Comparison of ENCODE assay signal across 12 cellular contexts in the genomic region with DNA sequence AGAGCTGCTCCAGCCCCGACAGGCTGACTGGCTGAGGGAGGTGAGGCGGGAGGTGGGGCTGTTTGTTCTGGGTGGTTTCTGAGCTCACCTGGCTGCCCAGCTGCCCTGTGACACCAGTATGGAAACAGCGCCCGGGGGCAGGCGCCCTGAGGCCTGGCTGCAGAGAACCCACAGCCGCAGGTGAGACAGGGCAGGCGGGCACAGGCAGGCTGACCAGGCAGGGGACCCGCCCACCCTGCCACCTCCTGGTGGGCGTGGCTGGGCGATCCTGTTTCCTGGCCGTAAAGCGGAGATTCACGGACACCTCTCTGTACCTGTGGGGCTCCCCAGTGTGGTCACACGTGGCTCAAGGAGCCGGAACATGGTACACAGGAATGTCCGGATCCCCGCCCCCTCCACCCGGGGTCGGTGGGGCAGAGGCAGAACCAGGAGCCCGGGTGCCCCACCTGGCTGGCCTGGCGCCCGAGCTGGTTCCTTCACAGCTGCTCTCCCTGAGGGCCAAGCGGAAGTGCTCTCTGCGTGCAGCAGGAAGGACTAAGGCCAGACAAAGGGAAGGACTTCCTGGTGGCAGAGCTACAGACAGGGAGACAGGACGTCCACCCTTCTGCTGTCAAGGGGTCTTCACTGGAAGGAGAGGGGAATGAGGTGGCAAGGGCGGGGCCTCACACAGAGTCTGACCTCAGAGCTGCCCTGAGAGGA. TPM values are rescaled to one million over a fixed set of nuclear protein-coding genes. Genes with fewer than 3 reads are reported as not detected.
DNase-seq lines count a peak whose midpoint lies in the region; ATAC-seq, FAIRE-seq and TF ChIP-seq lines count a peak whose summit lies in the region.
"Had no signal": no experiment of that assay in that cellular context is flagged by ENCODE, and none has a peak within 500 bp of the region (broad histone marks: within the 10 kb centered on the region; RNA-seq: fewer than 3 reads in every experiment).

No MANE protein-coding gene starts in this region.

- H4K8ac ChIP-seq in H9 (replicated peaks; ENCODE audit: insufficient read length, low read depth, low read length): no peak overlapping the region

- TF ChIP-seq EP300 in esophagus muscularis mucosa (IDR thresholded peaks at IDR 0.05): no peak

- H3K4me1 ChIP-seq in H9 (ENCODE audit: insufficient read depth, low read length) (no peaks in the 10 kb centered on the region; the same call in 1 of the 2 replicates), OCI-LY1 (ENCODE audit: insufficient read depth, low read length, severe bottlenecking) (no peaks in the 10 kb centered on the region), esophagus muscularis mucosa (peaks cover 36 to 91% (median 86%) of the 10 kb centered on the region in 4 donors), pancreas (peaks cover 5 to 28% (median 21%) of the 10 kb centered on the region in 3 donors)

- H3K9ac ChIP-seq in H9 (ENCODE audit: extremely low read depth, insufficient read length, low read length) (no peak overlapping the region), OCI-LY1 (ENCODE audit: low read length) (no peak overlapping the region)

- no peaks in the 10 kb centered on the region for H3K27me3 ChIP-seq in H9 (ENCODE audit: insufficient read depth, low read length)
- H3K27me3 ChIP-seq in OCI-LY1 (ENCODE audit: insufficient read depth, low read length): peaks cover 4% of the 10 kb centered on the region; the same call in 1 of the 2 replicates
- no peaks in the 10 kb centered on the region for H3K27me3 ChIP-seq in esophagus muscularis mucosa
- no peaks in the 10 kb centered on the region for H3K27me3 ChIP-seq in pancreas
- H3K27me3 ChIP-seq: uterus had no signal

- H3K4me3 ChIP-seq in OCI-LY1 (ENCODE audit: low read depth, low read length, poor library complexity, severe bottlenecking) (no peak overlapping the region), esophagus muscularis mucosa (peak overlapping the region in 2 of 4 donors; percentile 22 to 36), pancreas (peak overlapping the region in 3 of 4 donors; percentile 2 to 36 (median 20))
- H3K4me3 ChIP-seq: uterus had no signal

- TF ChIP-seq POLR2A in esophagus muscularis mucosa (IDR thresholded peaks at IDR 0.05; ENCODE audit: low read depth): no peak

- CTCF ChIA-PET in GM10248 (lab: Yijun Ruan, JAX): interaction anchor here (4.7 kb wide), 1 partner anchor 18 kb away, joined by 23 read pairs; no protein-coding TSS in a partner anchor

- POLR2A ChIA-PET in GM10248 (lab: Yijun Ruan, JAX): no interaction called here

- peak overlapping the region; percentile 17; the same call in 1 of the 2 replicates for H3K14ac ChIP-seq in H9 (ENCODE audit: insufficient read depth, low read length)

- no peak overlapping the region for H2BK120ac ChIP-seq in H9 (ENCODE audit: low read depth, low read length, poor library complexity, severe bottlenecking)

- no peak for FAIRE-seq in pancreas (lab: Jason Lieb, UNC)
- FAIRE-seq: H54 had no signal

- no peak overlapping the region for H2BK15ac ChIP-seq in H9 (ENCODE audit: low read depth, low read length)

- H3K27ac ChIP-seq in H9 (ENCODE audit: insufficient read length, low read depth, low read length) (no peak overlapping the region), OCI-LY1 (ENCODE audit: low read depth, low read length, poor library complexity, severe bottlenecking) (no peak overlapping the region), esophagus muscularis mucosa (replicated peaks in 1 of 4) (peak overlapping the region in 3 of 4 donors; percentile 41 to 60 (median 52)), pancreas (peak overlapping the region; percentile 78 to 92 (median 86))
- H3K27ac ChIP-seq: uterus had no signal

- H3K9me3 Mint-ChIP-seq in H9: no peaks in the 10 kb centered on the region
- H3K9me3 Mint-ChIP-seq in immature natural killer cell: no peaks in the 10 kb centered on the region
- H3K9me3 Mint-ChIP-seq: activated T-helper 2 cell treated with anti-CD3 and anti-CD28 coated beads, Interferon-gamma antibody, Interleukin-2, Interleukin-4, amounts not matched to agents 10 μg/mL and 5 μg/mL and 100 μg/mL, durations not matched to agents 14 hours and 24 hours and 36 hours had no signal

- no CpG with 5 or more reads among the region's 26 CpGs for WGBS in H9 (ENCODE audit: extremely low coverage, insufficient read length, low lambda C conversion rate)
- 74% methylated on average over 19 of the region's 26 CpGs for WGBS in esophagus muscularis mucosa
- 7 to 12% methylated on average over 25 to 26 of the region's 26 CpGs for WGBS in pancreas, 2 donors

- H3K4me3 Mint-ChIP-seq in H9 (no peak overlapping the region), immature natural killer cell (no peak overlapping the region)

- H2AFZ ChIP-seq in H9 (ENCODE audit: low read length): no peak overlapping the region
- no peak overlapping the region for H2AFZ ChIP-seq in OCI-LY1 (ENCODE audit: low read length)

- peaks cover 8% of the 10 kb centered on the region for H3K23me2 ChIP-seq in H9 (ENCODE audit: insufficient read length, low read depth, low read length, poor library complexity, severe bottlenecking)

- TF ChIP-seq CTCF in H9 (conservative IDR thresholded peaks at IDR 0.05): no peak
- no peak for TF ChIP-seq CTCF in OCI-LY1 (IDR thresholded peaks at IDR 0.05; ENCODE audit: low read length)
- no peak for TF ChIP-seq CTCF in esophagus muscularis mucosa (IDR thresholded peaks at IDR 0.05)
- TF ChIP-seq CTCF in pancreas (IDR thresholded peaks at IDR 0.05): no peak
- no peak for TF ChIP-seq CTCF in GM10248 (IDR thresholded peaks at IDR 0.05; ENCODE audit: control extremely low read depth, extremely low read depth, low read depth, missing control alignments)

- no peak overlapping the region for H3T11ph ChIP-seq in H9 (ENCODE audit: low read length)

- peak; percentile 56 for DNase-seq in H9
- DNase-seq in esophagus muscularis mucosa (ENCODE audit: extremely low spot score): no peak
- peak; percentile 91 to 97 (median 93) for DNase-seq in pancreas
- no peak for DNase-seq in GM10248 (ENCODE audit: extremely low spot score)
- no peak for DNase-seq in immature natural killer cell
- no peak for DNase-seq in NOMO-1 treated with DMSO at 0.1 percent for 48 hours (lab: John Stamatoyannopoulos, UW; ENCODE audit: unreplicated experiment)
- DNase-seq: NCI-H2171, uterus had no signal

- H3K18ac ChIP-seq in H9 (ENCODE audit: insufficient read length, low read depth, low read length): no peak overlapping the region

- H3K4ac ChIP-seq in H9 (ENCODE audit: low read depth, low read length): no peak overlapping the region

- H2BK12ac ChIP-seq in H9 (ENCODE audit: insufficient read length, low read depth, low read length): no peak overlapping the region

- H3K27ac Mint-ChIP-seq in H9: no peak overlapping the region
- no peak overlapping the region for H3K27ac Mint-ChIP-seq in immature natural killer cell
- H3K27ac Mint-ChIP-seq: activated T-helper 2 cell treated with anti-CD3 and anti-CD28 coated beads, Interferon-gamma antibody, Interleukin-2, Interleukin-4, amounts not matched to agents 10 μg/mL and 5 μg/mL and 100 μg/mL, durations not matched to agents 14 hours and 24 hours and 36 hours had no signal

- H2BK5ac ChIP-seq in H9 (ENCODE audit: insufficient read length, low read length): no peak overlapping the region

- no peak overlapping the region for H3K23ac ChIP-seq in H9 (ENCODE audit: insufficient read length, low read depth, low read length)

- H3K56ac ChIP-seq in H9 (ENCODE audit: insufficient read length, low read depth, low read length): no peak overlapping the region

- no peak overlapping the region for H4K91ac ChIP-seq in H9 (ENCODE audit: insufficient read length, low read depth, low read length)

- H3K79me1 ChIP-seq in H9 (ENCODE audit: insufficient read depth, low read depth, low read length, poor library complexity, severe bottlenecking): no peaks in the 10 kb centered on the region

- H3K27me3 Mint-ChIP-seq in H9 (ENCODE audit: low read depth) (peaks cover 3% of the 10 kb centered on the region), immature natural killer cell (ENCODE audit: low read depth in 3 of 3) (peaks cover 0 to 3% (median 0%) of the 10 kb centered on the region in 3 donors)

- H4K20me1 ChIP-seq in H9 (ENCODE audit: control insufficient read depth, insufficient read depth, insufficient read length): peaks cover 2% of the 10 kb centered on the region
- no peaks in the 10 kb centered on the region for H4K20me1 ChIP-seq in OCI-LY1 (ENCODE audit: insufficient read depth, low read length)

- ATAC-seq in pancreas (peak; percentile 54 to 76 (median 70)), GM18858 (IDR thresholded peaks at IDR 0.05; ENCODE audit: unreplicated experiment) (no peak)

- H3K9me2 ChIP-seq in OCI-LY1 (ENCODE audit: low read depth, low read length): no peaks in the 10 kb centered on the region

- H3K4me1 Mint-ChIP-seq in H9 (peaks cover 4 to 22% of the 10 kb centered on the region in 2 experiments), immature natural killer cell (peaks cover 0 to 7% of the 10 kb centered on the region in 2 donors)

- H3K4me2 ChIP-seq in H9 (ENCODE audit: insufficient read depth, insufficient read length, low read length) (no peak overlapping the region), OCI-LY1 (ENCODE audit: low read length) (peak overlapping the region; percentile 14; the same call in 1 of the 2 replicates)

- no peak overlapping the region for H2BK20ac ChIP-seq in H9 (ENCODE audit: low read depth, low read length, poor library complexity, severe bottlenecking)

- no peak overlapping the region for H4K5ac ChIP-seq in H9 (ENCODE audit: insufficient read length, low read depth, low read length)

- H3K79me2 ChIP-seq in H9 (ENCODE audit: insufficient read depth, low read length) (no peaks in the 10 kb centered on the region), OCI-LY1 (ENCODE audit: insufficient read depth, low read length) (no peaks in the 10 kb centered on the region)

- H2AK5ac ChIP-seq in H9 (ENCODE audit: insufficient read length, low read length): no peak overlapping the region

- intact Hi-C loops in esophagus muscularis mucosa (cut with DNase I) (no loop called here), pancreas (cut with DNase I) (no loop called here)

- H3K36me3 ChIP-seq in OCI-LY1 (ENCODE audit: insufficient read depth, low read length) (no peaks in the 10 kb centered on the region), esophagus muscularis mucosa (peaks cover 0 to 1% (median 0%) of the 10 kb centered on the region in 4 donors), pancreas (no peaks in the 10 kb centered on the region)
- H3K36me3 ChIP-seq: uterus had no signal

- H3K9me3 ChIP-seq in H9 (ENCODE audit: control insufficient read depth, low read depth, low read length) (no peaks in the 10 kb centered on the region), OCI-LY1 (ENCODE audit: low read length) (no peaks in the 10 kb centered on the region), esophagus muscularis mucosa (no peaks in the 10 kb centered on the region), pancreas (no peaks in the 10 kb centered on the region)
- H3K9me3 ChIP-seq: uterus had no signal

- no peaks in the 10 kb centered on the region for H3F3A ChIP-seq in OCI-LY1 (ENCODE audit: insufficient read depth, low read length)

- H3K36me3 Mint-ChIP-seq in H9 (ENCODE audit: insufficient read depth in 1 of 3, low read depth in 3 of 3): no peaks in the 10 kb centered on the region
- H3K36me3 Mint-ChIP-seq in immature natural killer cell: no peaks in the 10 kb centered on the region

RNA-seq across cellular contexts. Expression of a gene that starts 3.9 kb away (rescaled TPM):
- total RNA-seq in H9 (2021) (7.1 and 8.4 TPM in 2 replicates), esophagus muscularis mucosa (10 to 100 TPM in 3 of 4 donors, 1 to 10 TPM in 1; 9.1 to 18.3 (median 14.6) TPM), pancreas (10 to 100 TPM in 4 of 6 donors, 1 to 10 TPM in 2; 8.3 to 24.2 (median 11.3) TPM)
- polyA plus RNA-seq in pancreas (10 to 100 TPM; 85.6 to 93.6 TPM), immature natural killer cell (under 1 TPM in 2 of 3 donors, not detected in 1; 0.10 to 0.50 TPM)

RNA-seq across cellular contexts. Expression of a gene that starts 48.8 kb away (rescaled TPM):
- total RNA-seq in H9 (2021) (133 and 135 TPM in 2 replicates), esophagus muscularis mucosa (10 to 100 TPM; 33.1 to 80.3 (median 48.0) TPM), pancreas (10 to 100 TPM; 45.0 to 73.2 (median 58.3) TPM)
- polyA plus RNA-seq in pancreas (100 to 1,000 TPM in 1 of 2 donors, 10 to 100 TPM in 1; 92.7 to 166 TPM), immature natural killer cell (10 to 100 TPM in 2 of 3 donors, 1 to 10 TPM in 1; 5.2 to 33.6 (median 11.0) TPM)

Comparison
In these comparisons a context has a peak if more than half of its experiments do, and no peak if none do; other contexts are left out.
1. DNase-seq: peak in H9 (single experiment) and pancreas (6 of 6); none in esophagus muscularis mucosa (single experiment), GM10248 (single experiment), immature natural killer cell (0 of 3) and NOMO-1 treated with DMSO at 0.1 percent for 48 hours (single experiment).
2. H3K27ac ChIP-seq: peak in esophagus muscularis mucosa (3 of 4) and pancreas (4 of 4); none in H9 (single experiment) and OCI-LY1 (single experiment).